ENCODE assay signal across 8 cellular contexts in the genomic region with DNA sequence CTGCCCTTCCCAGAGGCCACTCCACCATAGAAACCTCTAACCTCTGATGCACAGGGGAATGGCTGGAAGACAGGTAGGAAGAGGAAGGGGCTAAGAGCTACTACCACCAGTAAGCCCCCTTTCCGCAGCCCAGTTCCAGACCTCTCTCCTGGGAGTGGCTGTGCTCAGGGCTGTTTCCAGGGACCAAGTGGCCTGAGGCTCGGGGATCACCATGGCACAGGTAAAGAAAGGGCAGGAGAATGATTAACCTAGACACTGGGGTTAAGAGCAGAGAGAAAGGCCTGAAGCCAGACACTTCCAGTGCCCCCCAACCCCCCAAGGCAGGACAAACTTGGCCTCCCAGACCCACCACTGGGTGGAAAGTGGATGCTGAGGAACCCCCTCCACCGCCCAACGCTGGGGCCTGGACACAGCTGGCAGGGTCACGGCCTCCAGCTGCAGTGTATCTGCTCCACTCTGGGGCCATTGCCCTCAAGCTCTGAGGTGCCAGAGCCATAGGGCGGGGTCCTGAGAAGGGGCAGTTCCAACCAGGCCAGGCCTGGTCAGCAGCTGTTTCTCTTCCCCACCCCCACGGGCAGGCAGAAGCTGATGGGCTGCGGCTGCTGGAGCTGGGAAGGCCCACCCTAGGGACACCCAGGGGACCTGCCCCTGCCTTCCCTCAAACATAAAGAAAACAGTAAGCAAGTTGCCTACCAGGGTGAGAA. TPM values are rescaled to one million over a fixed set of nuclear protein-coding genes. Genes with fewer than 3 reads are reported as not detected.
DNase-seq lines count a peak whose midpoint lies in the region; ATAC-seq and TF ChIP-seq lines count a peak whose summit lies in the region.

No MANE protein-coding gene starts in this region.

- H3K4me2 ChIP-seq in mammary epithelial cell (ENCODE audit: insufficient read depth, low read depth, low read length), result peak overlapping the region; percentile 85

- H3K9ac ChIP-seq in HUES6 (ENCODE audit: low read length) (peak overlapping the region; percentile 95), mammary epithelial cell (ENCODE audit: insufficient read depth, low read length) (peak overlapping the region; percentile 99)

- H3K4me1 ChIP-seq in HUES6 (ENCODE audit: control insufficient read depth, insufficient read depth, low read length) (peaks cover 38% of the 10 kb centered on the region), mammary epithelial cell (ENCODE audit: insufficient read depth, low read length) (peaks cover 40% of the 10 kb centered on the region)

- in situ Hi-C loops in mammary epithelial cell (cut with MboI; ENCODE audit: low sequenced_read_pairs in 2 of 2), result no loop called here

- POLR2A ChIA-PET in BJ (lab: Charles Lee), result no interaction called here

- no peak for ATAC-seq in GM21390 (IDR thresholded peaks at IDR 0.05; ENCODE audit: unreplicated experiment)

- no peak for DNase-seq in BJ (ENCODE audit: low read depth)
- DNase-seq in mammary epithelial cell, result no peak
- peak; percentile 35 to 59 for DNase-seq in lung microvascular endothelial cell (ENCODE audit: low read depth in 2 of 2)
- no peak for DNase-seq in NCI-H2171 (lab: John Stamatoyannopoulos, UW)
- DNase-seq in activated CD4-positive, alpha-beta T cell treated with anti-CD3 and anti-CD28 coated beads, Interleukin-2, amount 50 U/mL, for 4 hours, result no peak
- no peak for DNase-seq in NCI-H526 treated with DMSO at 0.1 percent for 48 hours (lab: John Stamatoyannopoulos, UW)

- H3K4me3 ChIP-seq in BJ (ENCODE audit: low read depth, low read length) (peak overlapping the region; percentile 81), HUES6 (ENCODE audit: low read depth, low read length) (peak overlapping the region; percentile 88), mammary epithelial cell (replicated peaks in 1 of 3; ENCODE audit: insufficient read depth in 1 of 3, low read depth in 2 of 3, low read length in 3 of 3) (peak overlapping the region; percentile 62 to 93 (median 77))

- no peak for TF ChIP-seq CTCF in BJ (IDR thresholded peaks at IDR 0.05; ENCODE audit: insufficient read depth, low read depth, low read length)
- no peak for TF ChIP-seq CTCF in mammary epithelial cell (conservative IDR thresholded peaks at IDR 0.05 in 1 of 2, IDR thresholded peaks at IDR 0.05 in 1 of 2; ENCODE audit: extremely low read depth in 1 of 2, insufficient read depth in 1 of 2, low read depth in 1 of 2, low read length in 2 of 2)

- 80% methylated on average over 5 of the region's 8 CpGs for WGBS in mammary epithelial cell (ENCODE audit: low coverage, missing lambda C conversion rate)

- dilution Hi-C loops in mammary epithelial cell (cut with HindIII; ENCODE audit: low sequenced_read_pairs), result no loop called here

- intact Hi-C loops in mammary epithelial cell (cut with micrococcal nuclease), result no loop called here

- H4K20me1 ChIP-seq in mammary epithelial cell (ENCODE audit: insufficient read depth, low read length), result no peaks in the 10 kb centered on the region

- BruUV-seq in mammary epithelial cell (replicated peaks; lab: Mats Ljungman, UMichigan), result no TSS peak

- H2AFZ ChIP-seq in mammary epithelial cell (ENCODE audit: low read depth, low read length), result no peak overlapping the region

- H3K79me2 ChIP-seq in mammary epithelial cell (ENCODE audit: insufficient read depth, low read length), result peaks cover 68% of the 10 kb centered on the region

- CTCF ChIA-PET in BJ (lab: Yijun Ruan, JAX), result interaction anchor here (0.9 to 39.5 kb wide), 5 partner anchors 13 to 329 kb away, joined by 3 to 889 read pairs (median 5); no protein-coding TSS in a partner anchor
- CTCF ChIA-PET in mammary epithelial cell (lab: Charles Lee; ENCODE audit: low non-redundant PET), result no interaction called here

- H3K36me3 ChIP-seq in BJ (ENCODE audit: control insufficient read depth, insufficient read depth, low read length), result peaks cover 17% of the 10 kb centered on the region
- peaks cover 35% of the 10 kb centered on the region for H3K36me3 ChIP-seq in HUES6 (ENCODE audit: control insufficient read depth, insufficient read depth, low read length)
- H3K36me3 ChIP-seq in mammary epithelial cell (ENCODE audit: insufficient read depth, low read length), result peaks cover 14% of the 10 kb centered on the region

- H3K9me3 ChIP-seq in HUES6 (ENCODE audit: control insufficient read depth, insufficient read depth, low read depth, low read length), result no peaks in the 10 kb centered on the region
- no peaks in the 10 kb centered on the region for H3K9me3 ChIP-seq in mammary epithelial cell (replicated peaks; ENCODE audit: insufficient read depth, low read length)

- H3K27me3 ChIP-seq in BJ (ENCODE audit: control insufficient read depth, insufficient read depth, low read length) (no peaks in the 10 kb centered on the region), HUES6 (ENCODE audit: control insufficient read depth, insufficient read depth, low read length) (no peaks in the 10 kb centered on the region), mammary epithelial cell (ENCODE audit: insufficient read depth, low read length) (no peaks in the 10 kb centered on the region)

- H3K27ac ChIP-seq in HUES6 (ENCODE audit: low read depth, low read length), result peak overlapping the region; percentile 60; the same call in 1 of the 2 replicates
- peak overlapping the region; percentile 98 for H3K27ac ChIP-seq in mammary epithelial cell (ENCODE audit: insufficient read depth, low read depth, low read length)

RNA-seq across cellular contexts. Expression of a gene that starts 2.7 kb away (rescaled TPM):
- polyA plus RNA-seq in BJ (2011; rRNA removed) (628 and 745 TPM in 2 replicates), mammary epithelial cell (748 TPM)
- 239 and 300 TPM in 2 replicates for polyA minus RNA-seq in BJ (2011; rRNA and poly(A)+ RNA removed)
- total RNA-seq in mammary epithelial cell (100 to 1,000 TPM; 178 to 454 TPM), lung microvascular endothelial cell (59.1 and 165 TPM in 2 replicates)
- polyA minus RNA-seq in mammary epithelial cell, result 594 TPM

RNA-seq across cellular contexts. Expression of a gene that starts 22.7 kb away (rescaled TPM):
- 0.56 TPM in 2 replicates for polyA plus RNA-seq in BJ (2011; rRNA removed)
- 0.24 and 0.26 TPM in 2 replicates for polyA minus RNA-seq in BJ (2011; rRNA and poly(A)+ RNA removed)
- under 1 TPM in 1 of 2 donors, not detected in 1; 0.82 TPM for total RNA-seq in mammary epithelial cell
- polyA plus RNA-seq in mammary epithelial cell, result 0.36 TPM
- polyA minus RNA-seq in mammary epithelial cell, result not detected
- total RNA-seq in lung microvascular endothelial cell, result under 0.01 and 0.22 TPM in 2 replicates

RNA-seq across cellular contexts. Expression of a gene that starts 22.8 kb away (rescaled TPM):
- polyA plus RNA-seq in BJ (2011; rRNA removed) (not detected in 2 replicates), mammary epithelial cell (8.3 TPM)
- polyA minus RNA-seq in BJ (2011; rRNA and poly(A)+ RNA removed), result not detected in 2 replicates
- total RNA-seq in mammary epithelial cell (10 to 100 TPM in 1 of 2 donors, 1 to 10 TPM in 1; 1.2 to 21.9 TPM), lung microvascular endothelial cell (under 0.01 TPM in 1 of 2 replicates, not detected in the other)
- polyA minus RNA-seq in mammary epithelial cell, result 19.1 TPM

RNA-seq across cellular contexts. Expression of a gene that starts 31.4 kb away (rescaled TPM):
- polyA plus RNA-seq in BJ (2011; rRNA removed) (not detected in 2 replicates), mammary epithelial cell (0.15 TPM)
- not detected in 2 replicates for polyA minus RNA-seq in BJ (2011; rRNA and poly(A)+ RNA removed)
- total RNA-seq in mammary epithelial cell (not detected), lung microvascular endothelial cell (not detected in 2 replicates)
- polyA minus RNA-seq in mammary epithelial cell, result not detected

Comparison
In these comparisons a context has a peak if more than half of its experiments do, and no peak if none do; other contexts are left out.
1. DNase-seq: peak in lung microvascular endothelial cell (2 of 2); none in BJ (single experiment), mammary epithelial cell (single experiment), NCI-H2171 (single experiment), activated CD4-positive, alpha-beta T cell treated with anti-CD3 and anti-CD28 coated beads, Interleukin-2, amount 50 U/mL, for 4 hours (0 of 2) and NCI-H526 treated with DMSO at 0.1 percent for 48 hours (single experiment).
2. Peak in every context shown above with its lines, with median percentiles within 50 percentile points of each other: H3K4me3 ChIP-seq.